1 cellular context compared by ENCODE assay signal in the genomic region with DNA sequence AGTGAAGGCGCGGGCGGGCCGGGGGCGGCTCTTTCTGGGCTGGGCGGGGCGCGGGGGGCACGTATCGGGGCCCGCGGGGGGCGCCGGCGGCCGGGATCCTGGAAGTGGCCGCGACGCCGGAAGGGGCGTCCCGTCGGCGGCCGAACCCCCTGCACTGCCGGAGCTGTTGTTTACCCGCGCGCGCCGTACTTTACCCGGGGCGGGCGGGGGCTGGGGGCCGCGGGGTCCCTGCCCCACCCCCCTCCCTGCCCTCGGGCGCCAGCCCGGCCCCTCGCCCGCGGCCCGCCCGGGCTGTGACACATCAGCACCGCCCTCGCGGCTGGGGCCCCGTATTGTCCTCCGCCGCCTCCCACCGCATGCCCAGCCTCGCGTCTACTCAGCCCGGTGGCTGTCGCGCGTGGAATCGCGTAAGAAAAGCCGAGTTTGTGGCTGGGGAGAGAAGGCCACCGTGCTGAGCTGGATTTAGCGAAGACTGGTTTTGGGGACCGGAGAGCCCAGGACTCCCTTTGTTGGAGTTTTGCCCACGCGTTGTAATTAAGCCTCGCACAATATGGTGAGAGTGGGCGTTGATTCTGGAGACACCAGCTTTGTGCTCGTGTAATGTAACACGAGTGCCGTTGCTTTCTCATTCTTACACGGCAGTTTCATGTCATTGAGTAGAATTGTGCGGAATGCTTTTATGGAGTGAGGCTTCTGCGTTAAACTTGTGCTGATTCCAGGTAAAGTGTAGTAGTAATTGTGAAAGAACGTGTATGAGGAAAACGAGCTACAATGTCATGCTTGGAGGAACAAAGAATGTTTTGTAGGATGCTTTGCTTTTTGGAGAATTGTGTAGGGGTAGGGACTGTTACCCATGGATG.
TF ChIP-seq lines count a peak whose summit lies in the region.

No MANE protein-coding gene starts in this region.

TF ChIP-seq in HepG2, 621 proteins besides CTCF, POLR2A, EP300 and RAD21 (continued from another document and continues in another):
- TF ChIP-seq, protein P1, sequence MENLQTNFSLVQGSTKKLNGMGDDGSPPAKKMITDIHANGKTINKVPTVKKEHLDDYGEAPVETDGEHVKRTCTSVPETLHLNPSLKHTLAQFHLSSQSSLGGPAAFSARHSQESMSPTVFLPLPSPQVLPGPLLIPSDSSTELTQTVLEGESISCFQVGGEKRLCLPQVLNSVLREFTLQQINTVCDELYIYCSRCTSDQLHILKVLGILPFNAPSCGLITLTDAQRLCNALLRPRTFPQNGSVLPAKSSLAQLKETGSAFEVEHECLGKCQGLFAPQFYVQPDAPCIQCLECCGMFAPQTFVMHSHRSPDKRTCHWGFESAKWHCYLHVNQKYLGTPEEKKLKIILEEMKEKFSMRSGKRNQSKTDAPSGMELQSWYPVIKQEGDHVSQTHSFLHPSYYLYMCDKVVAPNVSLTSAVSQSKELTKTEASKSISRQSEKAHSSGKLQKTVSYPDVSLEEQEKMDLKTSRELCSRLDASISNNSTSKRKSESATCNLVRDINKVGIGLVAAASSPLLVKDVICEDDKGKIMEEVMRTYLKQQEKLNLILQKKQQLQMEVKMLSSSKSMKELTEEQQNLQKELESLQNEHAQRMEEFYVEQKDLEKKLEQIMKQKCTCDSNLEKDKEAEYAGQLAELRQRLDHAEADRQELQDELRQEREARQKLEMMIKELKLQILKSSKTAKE (CRISPR knock-in tag; IDR thresholded peaks at IDR 0.05; ENCODE audit: borderline replicate concordance), result peak; percentile 66
- TF ChIP-seq ZNF615 (CRISPR knock-in tag; IDR thresholded peaks at IDR 0.05; ENCODE audit: borderline replicate concordance) (0 out of 2 replicates have a peak, but pooled peaks have one; percentile 51), ZNF569 (CRISPR knock-in tag; IDR thresholded peaks at IDR 0.05; ENCODE audit: borderline replicate concordance) (no peak), ZBTB7A (CRISPR knock-in tag; IDR thresholded peaks at IDR 0.05) (0 out of 2 replicates have a peak, but pooled peaks have one; percentile 8), ZMAT3 (CRISPR knock-in tag; conservative IDR thresholded peaks at IDR 0.05) (peak; percentile 34), MYC (CRISPR knock-in tag; IDR thresholded peaks at IDR 0.05; ENCODE audit: borderline replicate concordance) (peak; percentile 84), KMT2B (CRISPR knock-in tag; IDR thresholded peaks at IDR 0.05) (peak; percentile 64; the same call in 1 of the 2 replicates), ZFP41 (CRISPR knock-in tag; IDR thresholded peaks at IDR 0.05; ENCODE audit: borderline replicate concordance) (no peak), KLF13 (CRISPR knock-in tag; IDR thresholded peaks at IDR 0.05) (no peak), ARNTL (CRISPR knock-in tag; IDR thresholded peaks at IDR 0.05) (no peak), NKX3-1 (CRISPR knock-in tag; IDR thresholded peaks at IDR 0.05) (no peak), KMT2A (CRISPR knock-in tag; IDR thresholded peaks at IDR 0.05) (0 out of 2 replicates have a peak, but pooled peaks have one; percentile 46), MED8 (CRISPR knock-in tag; IDR thresholded peaks at IDR 0.05; ENCODE audit: insufficient replicate concordance) (no peak), REL (CRISPR knock-in tag; conservative IDR thresholded peaks at IDR 0.05) (peak; percentile 86), FOXK2 (IDR thresholded peaks at IDR 0.05) (no peak), HMG20A (CRISPR knock-in tag; IDR thresholded peaks at IDR 0.05; ENCODE audit: borderline replicate concordance) (no peak), CREM (IDR thresholded peaks at IDR 0.05) (no peak; the same call in 1 of the 2 replicates), CREM (CRISPR knock-in tag; IDR thresholded peaks at IDR 0.05) (no peak), ETV6 (CRISPR knock-in tag; conservative IDR thresholded peaks at IDR 0.05) (no peak), ZNF256 (CRISPR knock-in tag; conservative IDR thresholded peaks at IDR 0.05) (no peak), ZNF776 (CRISPR knock-in tag; IDR thresholded peaks at IDR 0.05) (no peak; the same call in 1 of the 2 replicates), DNMT3B (CRISPR knock-in tag; conservative IDR thresholded peaks at IDR 0.05) (peak; percentile 75; the same call in 1 of the 2 replicates), MBNL3 (CRISPR knock-in tag; conservative IDR thresholded peaks at IDR 0.05) (no peak), ZSCAN21 (CRISPR knock-in tag; IDR thresholded peaks at IDR 0.05; ENCODE audit: borderline replicate concordance) (no peak), ZNF121 (CRISPR knock-in tag; IDR thresholded peaks at IDR 0.05) (peak; percentile 28; the same call in 1 of the 2 replicates)
- TF ChIP-seq, protein P2, sequence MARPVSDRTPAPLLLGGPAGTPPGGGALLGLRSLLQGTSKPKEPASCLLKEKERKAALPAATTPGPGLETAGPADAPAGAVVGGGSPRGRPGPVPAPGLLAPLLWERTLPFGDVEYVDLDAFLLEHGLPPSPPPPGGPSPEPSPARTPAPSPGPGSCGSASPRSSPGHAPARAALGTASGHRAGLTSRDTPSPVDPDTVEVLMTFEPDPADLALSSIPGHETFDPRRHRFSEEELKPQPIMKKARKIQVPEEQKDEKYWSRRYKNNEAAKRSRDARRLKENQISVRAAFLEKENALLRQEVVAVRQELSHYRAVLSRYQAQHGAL (CRISPR knock-in tag; IDR thresholded peaks at IDR 0.05; ENCODE audit: not compliant biosample characterization), result no peak
- TF ChIP-seq, protein P3, sequence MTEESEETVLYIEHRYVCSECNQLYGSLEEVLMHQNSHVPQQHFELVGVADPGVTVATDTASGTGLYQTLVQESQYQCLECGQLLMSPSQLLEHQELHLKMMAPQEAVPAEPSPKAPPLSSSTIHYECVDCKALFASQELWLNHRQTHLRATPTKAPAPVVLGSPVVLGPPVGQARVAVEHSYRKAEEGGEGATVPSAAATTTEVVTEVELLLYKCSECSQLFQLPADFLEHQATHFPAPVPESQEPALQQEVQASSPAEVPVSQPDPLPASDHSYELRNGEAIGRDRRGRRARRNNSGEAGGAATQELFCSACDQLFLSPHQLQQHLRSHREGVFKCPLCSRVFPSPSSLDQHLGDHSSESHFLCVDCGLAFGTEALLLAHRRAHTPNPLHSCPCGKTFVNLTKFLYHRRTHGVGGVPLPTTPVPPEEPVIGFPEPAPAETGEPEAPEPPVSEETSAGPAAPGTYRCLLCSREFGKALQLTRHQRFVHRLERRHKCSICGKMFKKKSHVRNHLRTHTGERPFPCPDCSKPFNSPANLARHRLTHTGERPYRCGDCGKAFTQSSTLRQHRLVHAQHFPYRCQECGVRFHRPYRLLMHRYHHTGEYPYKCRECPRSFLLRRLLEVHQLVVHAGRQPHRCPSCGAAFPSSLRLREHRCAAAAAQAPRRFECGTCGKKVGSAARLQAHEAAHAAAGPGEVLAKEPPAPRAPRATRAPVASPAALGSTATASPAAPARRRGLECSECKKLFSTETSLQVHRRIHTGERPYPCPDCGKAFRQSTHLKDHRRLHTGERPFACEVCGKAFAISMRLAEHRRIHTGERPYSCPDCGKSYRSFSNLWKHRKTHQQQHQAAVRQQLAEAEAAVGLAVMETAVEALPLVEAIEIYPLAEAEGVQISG (CRISPR knock-in tag; IDR thresholded peaks at IDR 0.05), result peak; percentile 52; the same call in 1 of the 2 replicates
- TF ChIP-seq, protein P4, sequence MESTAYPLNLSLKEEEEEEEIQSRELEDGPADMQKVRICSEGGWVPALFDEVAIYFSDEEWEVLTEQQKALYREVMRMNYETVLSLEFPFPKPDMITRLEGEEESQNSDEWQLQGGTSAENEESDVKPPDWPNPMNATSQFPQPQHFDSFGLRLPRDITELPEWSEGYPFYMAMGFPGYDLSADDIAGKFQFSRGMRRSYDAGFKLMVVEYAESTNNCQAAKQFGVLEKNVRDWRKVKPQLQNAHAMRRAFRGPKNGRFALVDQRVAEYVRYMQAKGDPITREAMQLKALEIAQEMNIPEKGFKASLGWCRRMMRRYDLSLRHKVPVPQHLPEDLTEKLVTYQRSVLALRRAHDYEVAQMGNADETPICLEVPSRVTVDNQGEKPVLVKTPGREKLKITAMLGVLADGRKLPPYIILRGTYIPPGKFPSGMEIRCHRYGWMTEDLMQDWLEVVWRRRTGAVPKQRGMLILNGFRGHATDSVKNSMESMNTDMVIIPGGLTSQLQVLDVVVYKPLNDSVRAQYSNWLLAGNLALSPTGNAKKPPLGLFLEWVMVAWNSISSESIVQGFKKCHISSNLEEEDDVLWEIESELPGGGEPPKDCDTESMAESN (CRISPR knock-in tag; conservative IDR thresholded peaks at IDR 0.05), result 0 out of 2 replicates have a peak, but pooled peaks have one; percentile 31
- TF ChIP-seq, protein P5, sequence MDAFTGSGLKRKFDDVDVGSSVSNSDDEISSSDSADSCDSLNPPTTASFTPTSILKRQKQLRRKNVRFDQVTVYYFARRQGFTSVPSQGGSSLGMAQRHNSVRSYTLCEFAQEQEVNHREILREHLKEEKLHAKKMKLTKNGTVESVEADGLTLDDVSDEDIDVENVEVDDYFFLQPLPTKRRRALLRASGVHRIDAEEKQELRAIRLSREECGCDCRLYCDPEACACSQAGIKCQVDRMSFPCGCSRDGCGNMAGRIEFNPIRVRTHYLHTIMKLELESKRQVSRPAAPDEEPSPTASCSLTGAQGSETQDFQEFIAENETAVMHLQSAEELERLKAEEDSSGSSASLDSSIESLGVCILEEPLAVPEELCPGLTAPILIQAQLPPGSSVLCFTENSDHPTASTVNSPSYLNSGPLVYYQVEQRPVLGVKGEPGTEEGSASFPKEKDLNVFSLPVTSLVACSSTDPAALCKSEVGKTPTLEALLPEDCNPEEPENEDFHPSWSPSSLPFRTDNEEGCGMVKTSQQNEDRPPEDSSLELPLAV (CRISPR knock-in tag; conservative IDR thresholded peaks at IDR 0.05; ENCODE audit: low read depth), result no peak
- TF ChIP-seq, protein P6, sequence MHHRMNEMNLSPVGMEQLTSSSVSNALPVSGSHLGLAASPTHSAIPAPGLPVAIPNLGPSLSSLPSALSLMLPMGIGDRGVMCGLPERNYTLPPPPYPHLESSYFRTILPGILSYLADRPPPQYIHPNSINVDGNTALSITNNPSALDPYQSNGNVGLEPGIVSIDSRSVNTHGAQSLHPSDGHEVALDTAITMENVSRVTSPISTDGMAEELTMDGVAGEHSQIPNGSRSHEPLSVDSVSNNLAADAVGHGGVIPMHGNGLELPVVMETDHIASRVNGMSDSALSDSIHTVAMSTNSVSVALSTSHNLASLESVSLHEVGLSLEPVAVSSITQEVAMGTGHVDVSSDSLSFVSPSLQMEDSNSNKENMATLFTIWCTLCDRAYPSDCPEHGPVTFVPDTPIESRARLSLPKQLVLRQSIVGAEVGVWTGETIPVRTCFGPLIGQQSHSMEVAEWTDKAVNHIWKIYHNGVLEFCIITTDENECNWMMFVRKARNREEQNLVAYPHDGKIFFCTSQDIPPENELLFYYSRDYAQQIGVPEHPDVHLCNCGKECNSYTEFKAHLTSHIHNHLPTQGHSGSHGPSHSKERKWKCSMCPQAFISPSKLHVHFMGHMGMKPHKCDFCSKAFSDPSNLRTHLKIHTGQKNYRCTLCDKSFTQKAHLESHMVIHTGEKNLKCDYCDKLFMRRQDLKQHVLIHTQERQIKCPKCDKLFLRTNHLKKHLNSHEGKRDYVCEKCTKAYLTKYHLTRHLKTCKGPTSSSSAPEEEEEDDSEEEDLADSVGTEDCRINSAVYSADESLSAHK (CRISPR knock-in tag; IDR thresholded peaks at IDR 0.05; ENCODE audit: borderline replicate concordance), result no peak
- TF ChIP-seq, protein P7, sequence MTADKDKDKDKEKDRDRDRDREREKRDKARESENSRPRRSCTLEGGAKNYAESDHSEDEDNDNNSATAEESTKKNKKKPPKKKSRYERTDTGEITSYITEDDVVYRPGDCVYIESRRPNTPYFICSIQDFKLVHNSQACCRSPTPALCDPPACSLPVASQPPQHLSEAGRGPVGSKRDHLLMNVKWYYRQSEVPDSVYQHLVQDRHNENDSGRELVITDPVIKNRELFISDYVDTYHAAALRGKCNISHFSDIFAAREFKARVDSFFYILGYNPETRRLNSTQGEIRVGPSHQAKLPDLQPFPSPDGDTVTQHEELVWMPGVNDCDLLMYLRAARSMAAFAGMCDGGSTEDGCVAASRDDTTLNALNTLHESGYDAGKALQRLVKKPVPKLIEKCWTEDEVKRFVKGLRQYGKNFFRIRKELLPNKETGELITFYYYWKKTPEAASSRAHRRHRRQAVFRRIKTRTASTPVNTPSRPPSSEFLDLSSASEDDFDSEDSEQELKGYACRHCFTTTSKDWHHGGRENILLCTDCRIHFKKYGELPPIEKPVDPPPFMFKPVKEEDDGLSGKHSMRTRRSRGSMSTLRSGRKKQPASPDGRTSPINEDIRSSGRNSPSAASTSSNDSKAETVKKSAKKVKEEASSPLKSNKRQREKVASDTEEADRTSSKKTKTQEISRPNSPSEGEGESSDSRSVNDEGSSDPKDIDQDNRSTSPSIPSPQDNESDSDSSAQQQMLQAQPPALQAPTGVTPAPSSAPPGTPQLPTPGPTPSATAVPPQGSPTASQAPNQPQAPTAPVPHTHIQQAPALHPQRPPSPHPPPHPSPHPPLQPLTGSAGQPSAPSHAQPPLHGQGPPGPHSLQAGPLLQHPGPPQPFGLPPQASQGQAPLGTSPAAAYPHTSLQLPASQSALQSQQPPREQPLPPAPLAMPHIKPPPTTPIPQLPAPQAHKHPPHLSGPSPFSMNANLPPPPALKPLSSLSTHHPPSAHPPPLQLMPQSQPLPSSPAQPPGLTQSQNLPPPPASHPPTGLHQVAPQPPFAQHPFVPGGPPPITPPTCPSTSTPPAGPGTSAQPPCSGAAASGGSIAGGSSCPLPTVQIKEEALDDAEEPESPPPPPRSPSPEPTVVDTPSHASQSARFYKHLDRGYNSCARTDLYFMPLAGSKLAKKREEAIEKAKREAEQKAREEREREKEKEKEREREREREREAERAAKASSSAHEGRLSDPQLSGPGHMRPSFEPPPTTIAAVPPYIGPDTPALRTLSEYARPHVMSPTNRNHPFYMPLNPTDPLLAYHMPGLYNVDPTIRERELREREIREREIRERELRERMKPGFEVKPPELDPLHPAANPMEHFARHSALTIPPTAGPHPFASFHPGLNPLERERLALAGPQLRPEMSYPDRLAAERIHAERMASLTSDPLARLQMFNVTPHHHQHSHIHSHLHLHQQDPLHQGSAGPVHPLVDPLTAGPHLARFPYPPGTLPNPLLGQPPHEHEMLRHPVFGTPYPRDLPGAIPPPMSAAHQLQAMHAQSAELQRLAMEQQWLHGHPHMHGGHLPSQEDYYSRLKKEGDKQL (CRISPR knock-in tag; IDR thresholded peaks at IDR 0.05; ENCODE audit: low read depth), result no peak
- TF ChIP-seq, protein P8, sequence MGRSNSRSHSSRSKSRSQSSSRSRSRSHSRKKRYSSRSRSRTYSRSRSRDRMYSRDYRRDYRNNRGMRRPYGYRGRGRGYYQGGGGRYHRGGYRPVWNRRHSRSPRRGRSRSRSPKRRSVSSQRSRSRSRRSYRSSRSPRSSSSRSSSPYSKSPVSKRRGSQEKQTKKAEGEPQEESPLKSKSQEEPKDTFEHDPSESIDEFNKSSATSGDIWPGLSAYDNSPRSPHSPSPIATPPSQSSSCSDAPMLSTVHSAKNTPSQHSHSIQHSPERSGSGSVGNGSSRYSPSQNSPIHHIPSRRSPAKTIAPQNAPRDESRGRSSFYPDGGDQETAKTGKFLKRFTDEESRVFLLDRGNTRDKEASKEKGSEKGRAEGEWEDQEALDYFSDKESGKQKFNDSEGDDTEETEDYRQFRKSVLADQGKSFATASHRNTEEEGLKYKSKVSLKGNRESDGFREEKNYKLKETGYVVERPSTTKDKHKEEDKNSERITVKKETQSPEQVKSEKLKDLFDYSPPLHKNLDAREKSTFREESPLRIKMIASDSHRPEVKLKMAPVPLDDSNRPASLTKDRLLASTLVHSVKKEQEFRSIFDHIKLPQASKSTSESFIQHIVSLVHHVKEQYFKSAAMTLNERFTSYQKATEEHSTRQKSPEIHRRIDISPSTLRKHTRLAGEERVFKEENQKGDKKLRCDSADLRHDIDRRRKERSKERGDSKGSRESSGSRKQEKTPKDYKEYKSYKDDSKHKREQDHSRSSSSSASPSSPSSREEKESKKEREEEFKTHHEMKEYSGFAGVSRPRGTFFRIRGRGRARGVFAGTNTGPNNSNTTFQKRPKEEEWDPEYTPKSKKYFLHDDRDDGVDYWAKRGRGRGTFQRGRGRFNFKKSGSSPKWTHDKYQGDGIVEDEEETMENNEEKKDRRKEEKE (IDR thresholded peaks at IDR 0.05), result no peak
